ENCODE assay signal across 8 cellular contexts in the genomic region with DNA sequence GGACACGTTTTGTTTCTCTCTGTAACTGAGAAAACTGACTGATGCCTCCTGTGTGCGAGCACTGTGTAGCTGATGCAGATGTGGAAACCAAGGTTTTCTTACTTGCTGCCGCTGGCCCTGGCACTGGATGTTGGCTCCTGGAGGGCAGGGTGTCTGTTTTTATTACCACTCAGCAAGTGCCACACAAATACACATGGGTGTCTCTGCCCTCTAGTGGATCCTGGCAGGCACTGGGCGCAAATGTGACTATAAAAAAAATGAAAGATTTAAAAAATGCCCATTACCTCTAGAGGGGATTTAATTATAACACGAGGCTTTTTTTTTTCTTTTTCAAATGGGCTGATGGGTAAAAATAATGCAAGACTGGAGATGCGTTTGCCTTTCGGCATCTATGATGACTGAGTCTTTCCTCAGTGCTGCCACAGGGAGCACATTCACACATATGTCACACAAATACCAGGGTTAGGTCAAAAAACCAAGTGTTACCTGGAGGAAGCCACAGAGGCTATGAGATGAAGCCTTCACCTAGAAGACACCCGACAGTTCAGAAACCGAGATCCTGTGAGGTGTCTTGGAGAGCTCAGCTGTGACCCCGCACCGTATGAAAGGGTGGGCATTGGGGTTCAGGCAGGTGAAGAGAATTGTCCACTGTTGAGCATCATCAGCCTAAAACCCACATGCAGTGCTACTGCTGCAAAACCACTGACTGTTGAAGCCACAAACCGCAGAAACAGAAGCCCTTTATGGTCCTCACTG. TPM values are rescaled to one million over a fixed set of nuclear protein-coding genes. Genes with fewer than 3 reads are reported as not detected.
A peak's percentile ranks its signal among the peaks of the same experiment; 100 is the strongest.
DNase-seq lines count a peak whose midpoint lies in the region; ATAC-seq and TF ChIP-seq lines count a peak whose summit lies in the region.

No MANE protein-coding gene starts in this region.

- H3K36me3 ChIP-seq in sigmoid colon, result no peaks in the 10 kb centered on the region

- H3K27ac ChIP-seq in foreskin keratinocyte (no peak overlapping the region), sigmoid colon (no peak overlapping the region)

- DNase-seq in Ammon's horn (ENCODE audit: low spot score), result peak; percentile 49
- no peak for DNase-seq in GM13977 (ENCODE audit: low spot score)
- peak; percentile 80 for DNase-seq in NCI-H69 (lab: John Stamatoyannopoulos, UW)
- peak; percentile 29 for DNase-seq in activated CD8-positive, alpha-beta memory T cell treated with anti-CD3 and anti-CD28 coated beads, Interleukin-2, amount 50 U/mL, for 4 hours
- DNase-seq in foreskin keratinocyte, result peak in 1 of 2 donors; percentile 20
- DNase-seq in sigmoid colon, result peak; percentile 74
- DNase-seq in cortex of kidney (lab: John Stamatoyannopoulos, UW), result no peak

- H3K4me1 ChIP-seq in foreskin keratinocyte (no peaks in the 10 kb centered on the region), sigmoid colon (peaks cover 0 to 17% (median 17%) of the 10 kb centered on the region in 4 donors)

- H3K27me3 ChIP-seq in foreskin keratinocyte, result no peaks in the 10 kb centered on the region
- no peaks in the 10 kb centered on the region for H3K27me3 ChIP-seq in sigmoid colon

- H3K9me3 ChIP-seq in sigmoid colon, result no peaks in the 10 kb centered on the region

- ATAC-seq in foreskin keratinocyte (no peak), GM19463 (IDR thresholded peaks at IDR 0.05; ENCODE audit: unreplicated experiment) (no peak)

- no peak for TF ChIP-seq EP300 in sigmoid colon (IDR thresholded peaks at IDR 0.05)

- intact Hi-C loops in sigmoid colon (cut with DNase I), result no loop called here

- TF ChIP-seq CTCF in GM13977 (IDR thresholded peaks at IDR 0.05; ENCODE audit: extremely low read depth, insufficient read depth, missing control alignments) (peak; percentile 85), foreskin keratinocyte (conservative IDR thresholded peaks at IDR 0.05) (peak; percentile 67), sigmoid colon (IDR thresholded peaks at IDR 0.05) (peak in 3 of 4 experiments; percentile 17 to 58 (median 41))

- TF ChIP-seq POLR2A in sigmoid colon (IDR thresholded peaks at IDR 0.05), result no peak

- whole genome bisulfite sequencing in sigmoid colon, 2 donors, result 39 to 53% methylated on average over 12 of the region's 12 CpGs

- in situ Hi-C loops in GM13977 (cut with MboI; ENCODE audit: low pct_unique_long_range_greater_than_20kb, low sequenced_read_pairs, unreplicated experiment), result no loop called here

- no peak overlapping the region for H3K4me3 ChIP-seq in sigmoid colon

RNA-seq across cellular contexts. Expression of gene CHAMP1, which starts 25.7 kb away (rescaled TPM):
- total RNA-seq in foreskin keratinocyte (19.3 and 21.8 TPM in 2 replicates), sigmoid colon (10 to 100 TPM in 3 of 4 donors, 1 to 10 TPM in 1; 9.4 to 15.9 (median 13.1) TPM)
- polyA plus RNA-seq in foreskin keratinocyte (10.7 and 13.6 TPM in 2 replicates), sigmoid colon (1 to 10 TPM; 6.5 to 9.6 (median 7.3) TPM)

RNA-seq across cellular contexts. Expression of gene UPF3A, which starts 58.6 kb away (rescaled TPM):
- total RNA-seq in foreskin keratinocyte, result 33.3 and 36.0 TPM in 2 replicates
- polyA plus RNA-seq in foreskin keratinocyte, result 32.3 and 35.6 TPM in 2 replicates
- total RNA-seq in sigmoid colon, result 10 to 100 TPM; 32.4 to 65.9 (median 43.2) TPM
- 10 to 100 TPM; 25.7 to 44.4 (median 41.0) TPM for polyA plus RNA-seq in sigmoid colon

Comparison
In these comparisons a context has a peak if more than half of its experiments do, and no peak if none do; other contexts are left out.
1. DNase-seq: peak in Ammon's horn (single experiment), NCI-H69 (single experiment), activated CD8-positive, alpha-beta memory T cell treated with anti-CD3 and anti-CD28 coated beads, Interleukin-2, amount 50 U/mL, for 4 hours (single experiment) and sigmoid colon (single experiment); none in GM13977 (single experiment) and cortex of kidney (single experiment).
2. Peak in every context shown above with its lines, with median percentiles within 50 percentile points of each other: CTCF ChIP-seq.